In genomic region chr9:20028192-20028848, GRCh38 we compare ENCODE assay signal across 16 cellular contexts.
DNase-seq lines count a peak whose midpoint lies in the region; TF ChIP-seq lines count a peak whose summit lies in the region.
"Had no signal": no experiment of that assay in that cellular context is flagged by ENCODE, and none has a peak within 500 bp of the region (broad histone marks: within the 10 kb centered on the region; RNA-seq: fewer than 3 reads in every experiment).

No MANE protein-coding gene starts in this region.

- H4K8ac ChIP-seq in mesenchymal stem cell (ENCODE audit: low read length) = peak overlapping the region; percentile 40

- H3K27ac ChIP-seq in mesenchymal stem cell (ENCODE audit: low read length, poor library complexity, severe bottlenecking) (no peak overlapping the region), skeletal muscle tissue (ENCODE audit: low read depth, low read length) (peak overlapping the region; percentile 16)
- H3K27ac ChIP-seq: A549 had no signal

- H3K9me3 Mint-ChIP-seq in Caco-2 (ENCODE audit: unreplicated experiment) (no peaks in the 10 kb centered on the region), endothelial cell (ENCODE audit: unreplicated experiment) (no peaks in the 10 kb centered on the region)
- no peaks in the 10 kb centered on the region for H3K9me3 Mint-ChIP-seq in activated naive CD8-positive, alpha-beta T cell treated with anti-CD3 and anti-CD28 coated beads for 36 hours

- H3K4me1 ChIP-seq in Caco-2 (peaks cover 32% of the 10 kb centered on the region), mesenchymal stem cell (ENCODE audit: control insufficient read depth, insufficient read depth, low read depth, low read length) (no peaks in the 10 kb centered on the region), skeletal muscle tissue (ENCODE audit: control insufficient read depth in 3 of 3, insufficient read depth in 3 of 3, low read length in 3 of 3) (peaks cover 0 to 4% (median 2%) of the 10 kb centered on the region in 3 donors), HAP-1 (no peaks in the 10 kb centered on the region)
- H3K4me1 ChIP-seq: A549 had no signal

- CTCF ChIA-PET in Caco-2 (lab: Charles Lee) = no interaction called here

- H3K27me3 ChIP-seq in Caco-2 (replicated peaks; ENCODE audit: control insufficient read depth, insufficient read depth, low read length) = no peaks in the 10 kb centered on the region
- no peaks in the 10 kb centered on the region for H3K27me3 ChIP-seq in mesenchymal stem cell (ENCODE audit: control insufficient read depth in 1 of 2, insufficient read depth in 1 of 2, low read length in 2 of 2)
- no peaks in the 10 kb centered on the region for H3K27me3 ChIP-seq in skeletal muscle tissue (ENCODE audit: control insufficient read depth in 3 of 3, insufficient read depth in 3 of 3, low read length in 3 of 3)
- no peaks in the 10 kb centered on the region; the same call in 1 of the 2 replicates for H3K27me3 ChIP-seq in HAP-1 (ENCODE audit: low read depth)

- 28% methylated on average over 6 of the region's 6 CpGs for whole genome bisulfite sequencing in mesenchymal stem cell

- no peak overlapping the region for H2BK5ac ChIP-seq in mesenchymal stem cell (ENCODE audit: low read depth, low read length, poor library complexity, severe bottlenecking)

- H3K4me1 Mint-ChIP-seq in Caco-2 (ENCODE audit: low read depth, unreplicated experiment) = peaks cover 18% of the 10 kb centered on the region
- peaks cover 43% of the 10 kb centered on the region for H3K4me1 Mint-ChIP-seq in endothelial cell (ENCODE audit: unreplicated experiment)
- peaks cover 1% of the 10 kb centered on the region for H3K4me1 Mint-ChIP-seq in activated naive CD8-positive, alpha-beta T cell treated with anti-CD3 and anti-CD28 coated beads for 36 hours

- H3K36me3 ChIP-seq in Caco-2 (ENCODE audit: control insufficient read depth, insufficient read depth, low read length) = no peaks in the 10 kb centered on the region
- no peaks in the 10 kb centered on the region for H3K36me3 ChIP-seq in mesenchymal stem cell (ENCODE audit: control insufficient read depth in 1 of 2, insufficient read depth in 2 of 2, low read depth in 1 of 2, low read length in 2 of 2)
- no peaks in the 10 kb centered on the region for H3K36me3 ChIP-seq in skeletal muscle tissue (ENCODE audit: control insufficient read depth in 3 of 3, insufficient read depth in 3 of 3, low read length in 3 of 3)
- no peaks in the 10 kb centered on the region for H3K36me3 ChIP-seq in HAP-1 (replicated peaks)

- POLR2A ChIA-PET in Caco-2 (lab: Charles Lee) = no interaction called here

- no peak overlapping the region for H2AK5ac ChIP-seq in mesenchymal stem cell (ENCODE audit: low read length, severe bottlenecking)

- in situ Hi-C loops in HAP-1 (cut with MboI; ENCODE audit: low sequenced_read_pairs) = no loop called here

- H3K4ac ChIP-seq in mesenchymal stem cell (ENCODE audit: low read depth in 1 of 2, low read length in 2 of 2) = no peak overlapping the region

- H3K27ac Mint-ChIP-seq in Caco-2 (ENCODE audit: unreplicated experiment) = peak overlapping the region; percentile 4
- H3K27ac Mint-ChIP-seq in endothelial cell (ENCODE audit: unreplicated experiment) = peak overlapping the region; percentile 99
- H3K27ac Mint-ChIP-seq in activated naive CD8-positive, alpha-beta T cell treated with anti-CD3 and anti-CD28 coated beads for 36 hours = no peak overlapping the region
- H3K27ac Mint-ChIP-seq: B cell had no signal

- DNase-seq in Caco-2 (peak; percentile 70 to 78), endothelial cell (ENCODE audit: low spot score) (no peak), mesenchymal stem cell (no peak), HAP-1 (ENCODE audit: low spot score in 2 of 2) (no peak)
- DNase-seq in effector CD4-positive, alpha-beta T cell = no peak
- DNase-seq in activated naive CD8-positive, alpha-beta T cell treated with anti-CD3 and anti-CD28 coated beads for 36 hours = no peak
- DNase-seq: DMS79, Karpas-422, MV-4-11, NCI-H1694 treated with DMSO at 0.1 percent for 48 hours, NCI-H446, NCI-H526, OCI-M1 had no signal

- H3K4me3 Mint-ChIP-seq in Caco-2 (ENCODE audit: unreplicated experiment) = peak overlapping the region; percentile 22
- H3K4me3 Mint-ChIP-seq in endothelial cell (ENCODE audit: unreplicated experiment) = peak overlapping the region; percentile 48
- H3K4me3 Mint-ChIP-seq in activated naive CD8-positive, alpha-beta T cell treated with anti-CD3 and anti-CD28 coated beads for 36 hours = no peak overlapping the region
- H3K4me3 Mint-ChIP-seq: B cell had no signal

- no peak for TF ChIP-seq CTCF in Caco-2 (IDR thresholded peaks at IDR 0.05; ENCODE audit: insufficient read depth in 1 of 2, low read depth in 1 of 2, low read length in 1 of 2, severe bottlenecking in 1 of 2, unreplicated experiment in 1 of 2)
- TF ChIP-seq CTCF in endothelial cell (IDR thresholded peaks at IDR 0.05; ENCODE audit: unreplicated experiment) = no peak

- H3K4me3 ChIP-seq in Caco-2 (ENCODE audit: low read depth, low read length) (no peak overlapping the region), mesenchymal stem cell (ENCODE audit: insufficient read depth in 1 of 2, low read depth in 1 of 2, low read length in 2 of 2) (no peak overlapping the region), skeletal muscle tissue (ENCODE audit: low read length in 3 of 3) (no peak overlapping the region), HAP-1 (no peak overlapping the region)
- H3K4me3 ChIP-seq: A549 had no signal

- H2BK15ac ChIP-seq in mesenchymal stem cell (ENCODE audit: low read depth, poor library complexity, severe bottlenecking) = no peak overlapping the region

- no peak overlapping the region for H3K14ac ChIP-seq in mesenchymal stem cell (ENCODE audit: low read length in 2 of 2)

- H3K27me3 Mint-ChIP-seq in Caco-2 (ENCODE audit: insufficient read depth, unreplicated experiment) (no peaks in the 10 kb centered on the region), endothelial cell (ENCODE audit: unreplicated experiment) (peaks cover 5% of the 10 kb centered on the region)
- no peaks in the 10 kb centered on the region for H3K27me3 Mint-ChIP-seq in activated naive CD8-positive, alpha-beta T cell treated with anti-CD3 and anti-CD28 coated beads for 36 hours
- H3K27me3 Mint-ChIP-seq: B cell had no signal

- H2BK120ac ChIP-seq in mesenchymal stem cell (ENCODE audit: low read depth, low read length) = no peak overlapping the region

- H4K91ac ChIP-seq in mesenchymal stem cell (ENCODE audit: low read length) = no peak overlapping the region

- H3K18ac ChIP-seq in mesenchymal stem cell (ENCODE audit: low read depth in 1 of 2, low read length in 2 of 2) = peak overlapping the region in 1 of 2 experiments; percentile 53

- H2BK12ac ChIP-seq in mesenchymal stem cell (ENCODE audit: low read length in 2 of 2) = no peak overlapping the region

- H3K79me1 ChIP-seq in mesenchymal stem cell (replicated peaks; ENCODE audit: low read length, poor library complexity, severe bottlenecking) = no peaks in the 10 kb centered on the region

- BruUV-seq in Caco-2 (replicated peaks; lab: Mats Ljungman, UMichigan) = no TSS peak

- H3K23ac ChIP-seq in mesenchymal stem cell (ENCODE audit: low read length in 2 of 2) = peak overlapping the region in 1 of 2 experiments; percentile 50

- H3K9ac ChIP-seq in mesenchymal stem cell (ENCODE audit: low read length) = no peak overlapping the region
- no peak overlapping the region for H3K9ac ChIP-seq in skeletal muscle tissue (ENCODE audit: low read depth in 1 of 3, low read length in 3 of 3)

- H3K36me3 Mint-ChIP-seq in Caco-2 (ENCODE audit: insufficient read depth, unreplicated experiment) = no peaks in the 10 kb centered on the region
- no peaks in the 10 kb centered on the region for H3K36me3 Mint-ChIP-seq in endothelial cell (ENCODE audit: low read depth, unreplicated experiment)
- no peaks in the 10 kb centered on the region for H3K36me3 Mint-ChIP-seq in activated naive CD8-positive, alpha-beta T cell treated with anti-CD3 and anti-CD28 coated beads for 36 hours

- intact Hi-C loops in Caco-2 (cut with micrococcal nuclease; ENCODE audit: unreplicated experiment) = loop anchor here (1.0 to 10.0 kb wide), 2 partner anchors 120 to 166 kb away; no protein-coding TSS in a partner anchor

- H3K4me2 ChIP-seq in mesenchymal stem cell (ENCODE audit: low read length, poor library complexity, severe bottlenecking) = no peak overlapping the region
- H3K4me2 ChIP-seq: A549 had no signal

- H3K9me3 ChIP-seq in Caco-2 (no peaks in the 10 kb centered on the region), mesenchymal stem cell (ENCODE audit: control insufficient read depth, low read length) (no peaks in the 10 kb centered on the region), skeletal muscle tissue (ENCODE audit: control insufficient read depth in 3 of 3, low read length in 3 of 3) (no peaks in the 10 kb centered on the region), HAP-1 (no peaks in the 10 kb centered on the region)
- H3K9me3 ChIP-seq: A549 had no signal

- H2AFZ ChIP-seq in mesenchymal stem cell (ENCODE audit: low read depth, low read length) = no peak overlapping the region

Comparison
In these comparisons a context has a peak if more than half of its experiments do, and no peak if none do; other contexts are left out.
1. DNase-seq: peak in Caco-2 (2 of 2); none in endothelial cell (single experiment), mesenchymal stem cell (single experiment), effector CD4-positive, alpha-beta T cell (single experiment), HAP-1 (0 of 2) and activated naive CD8-positive, alpha-beta T cell treated with anti-CD3 and anti-CD28 coated beads for 36 hours (single experiment).